7 cellular contexts compared by ENCODE assay signal in genomic region chr11:34012734-34013133, GRCh38.
"Had no signal": no experiment of that assay in that cellular context is flagged by ENCODE, and none has a peak within 500 bp of the region (broad histone marks: within the 10 kb centered on the region; RNA-seq: fewer than 3 reads in every experiment).

No MANE protein-coding gene starts in this region.

- H3K9ac ChIP-seq: KMS-11 had no signal

- H3K27ac ChIP-seq: HL-60, KMS-11 had no signal

- DNase-seq: IMR-90, KBM-7, KG1 had no signal

- FAIRE-seq: HepG2, HTR-8/SVneo had no signal

- H3K4me2 ChIP-seq: KMS-11 had no signal

- ATAC-seq: HepG2 had no signal
